Comparison of ENCODE assay signal across 8 cellular contexts in the genomic region with DNA sequence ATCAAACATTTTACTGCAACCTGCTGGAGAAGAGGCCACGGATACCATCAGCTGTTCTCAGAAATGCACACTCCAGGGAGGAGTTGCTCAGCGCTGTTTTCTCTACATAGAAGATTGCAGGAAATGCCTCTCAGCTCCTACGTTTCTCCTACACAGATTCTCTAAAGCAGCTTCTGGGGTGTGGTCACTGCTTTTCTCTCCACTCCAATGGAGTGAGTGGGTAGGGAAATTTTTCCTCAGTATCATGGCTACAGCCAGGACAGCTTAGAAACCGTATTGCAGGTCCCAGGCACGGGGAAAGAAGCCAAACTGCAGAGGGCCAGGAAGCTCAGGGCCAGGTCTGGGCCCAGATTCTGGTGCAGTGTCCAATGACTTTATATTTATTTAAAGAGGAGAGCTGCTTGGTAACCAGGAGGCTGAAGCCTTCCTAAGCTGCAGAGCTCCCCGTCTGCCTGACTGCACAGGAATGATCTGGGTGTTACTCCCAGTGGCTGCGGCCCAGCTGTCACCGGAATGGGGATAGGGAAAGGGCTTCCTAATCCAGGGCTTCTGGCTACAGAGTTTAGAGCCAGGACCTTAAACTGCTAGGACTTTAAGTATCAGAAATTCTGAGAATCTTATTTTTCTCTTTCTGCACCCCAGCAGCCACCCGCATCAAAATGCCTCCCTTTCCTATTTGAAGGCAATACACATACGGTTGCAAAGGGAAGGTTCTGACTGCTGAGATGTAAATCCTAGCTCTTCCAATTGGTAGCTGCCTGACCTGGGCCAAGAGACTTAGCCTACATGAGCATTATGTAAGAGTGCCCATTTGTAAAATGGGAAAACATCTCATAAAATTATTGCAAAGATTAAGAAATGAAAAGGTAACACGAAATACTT. TPM values are rescaled to one million over a fixed set of nuclear protein-coding genes. Genes with fewer than 3 reads are reported as not detected.
A peak's percentile ranks its signal among the peaks of the same experiment; 100 is the strongest.
DNase-seq lines count a peak whose midpoint lies in the region; ATAC-seq, FAIRE-seq and TF ChIP-seq lines count a peak whose summit lies in the region.

No MANE protein-coding gene starts in this region.

- peak in 1 of 4 donors; percentile 8 for ATAC-seq in psoas muscle
- ATAC-seq in GM18868 (IDR thresholded peaks at IDR 0.05; ENCODE audit: unreplicated experiment) = no peak

- TF ChIP-seq CTCF in AG04449 (IDR thresholded peaks at IDR 0.05; ENCODE audit: insufficient read depth, low read length, missing control alignments) = no peak
- TF ChIP-seq CTCF in adrenal gland (IDR thresholded peaks at IDR 0.05) = no peak
- TF ChIP-seq CTCF in psoas muscle (IDR thresholded peaks at IDR 0.05) = no peak

- H3K36me3 ChIP-seq in HUES6 (ENCODE audit: control insufficient read depth, insufficient read depth, low read length) (no peaks in the 10 kb centered on the region), adrenal gland (replicated peaks in 1 of 2) (no peaks in the 10 kb centered on the region), psoas muscle (ENCODE audit: insufficient read depth in 1 of 2, low read depth in 1 of 2) (no peaks in the 10 kb centered on the region)

- H3K27ac ChIP-seq in HUES6 (ENCODE audit: low read depth, low read length) = no peak overlapping the region
- peak overlapping the region in 3 of 5 donors; percentile 91 to 98 (median 94) for H3K27ac ChIP-seq in adrenal gland
- H3K27ac ChIP-seq in psoas muscle = peak overlapping the region; percentile 77

- DNase-seq in AG04449 (ENCODE audit: low read depth, low spot score) = no peak
- no peak for DNase-seq in adrenal gland
- peak; percentile 56 to 68 for DNase-seq in hippocampal formation (lab: John Stamatoyannopoulos, UW)
- DNase-seq in psoas muscle = peak; percentile 23 to 49
- DNase-seq in GM12892 (ENCODE audit: insufficient read length) = no peak
- DNase-seq in HTR-8/SVneo (ENCODE audit: insufficient read length, low spot score) = no peak

- peaks cover 45% of the 10 kb centered on the region for H3K4me1 ChIP-seq in HUES6 (ENCODE audit: control insufficient read depth, insufficient read depth, low read length)
- H3K4me1 ChIP-seq in adrenal gland (replicated peaks in 1 of 2) = peaks cover 15 to 36% of the 10 kb centered on the region in 2 donors
- H3K4me1 ChIP-seq in psoas muscle = peaks cover 44% of the 10 kb centered on the region

- FAIRE-seq in GM12892 (lab: Jason Lieb, UNC) = no peak
- FAIRE-seq in HTR-8/SVneo (lab: Jason Lieb, UNC) = no peak

- H3K27me3 ChIP-seq in HUES6 (ENCODE audit: control insufficient read depth, insufficient read depth, low read length) (no peaks in the 10 kb centered on the region), adrenal gland (no peaks in the 10 kb centered on the region), psoas muscle (ENCODE audit: insufficient read depth in 3 of 3, low read length in 2 of 3) (no peaks in the 10 kb centered on the region)

- CTCF ChIA-PET in AG04449 (lab: Yijun Ruan, JAX) = interaction anchor here (0.9 to 2.6 kb wide), 8 partner anchors 10 to 189 kb away, joined by 3 to 17 read pairs (median 6); no protein-coding TSS in a partner anchor

- intact Hi-C loops in adrenal gland (cut with DNase I) = no loop called here
- intact Hi-C loops in psoas muscle (cut with DNase I) = no loop called here

- WGBS in adrenal gland, 4 donors = 60 to 69% (median 64%) methylated on average over 11 of the region's 11 CpGs
- WGBS in psoas muscle, 3 donors = 15 to 21% (median 16%) methylated on average over 11 of the region's 11 CpGs

- TF ChIP-seq POLR2A in adrenal gland (IDR thresholded peaks at IDR 0.05) = no peak
- no peak for TF ChIP-seq POLR2A in GM12892 (IDR thresholded peaks at IDR 0.05; ENCODE audit: low read depth, low read length)

- H3K9ac ChIP-seq in HUES6 (ENCODE audit: low read length) = peak overlapping the region; percentile 64

- H3K9me3 ChIP-seq in HUES6 (ENCODE audit: control insufficient read depth, insufficient read depth, low read depth, low read length) (no peaks in the 10 kb centered on the region), adrenal gland (replicated peaks in 1 of 3) (no peaks in the 10 kb centered on the region), psoas muscle (no peaks in the 10 kb centered on the region)

- POLR2A ChIA-PET in AG04449 (lab: Yijun Ruan, JAX) = interaction anchor here (0.8 to 4.6 kb wide), 7 partner anchors 9 to 180 kb away, joined by 3 to 25 read pairs (median 5); partner anchors contain the start of genes GLE1 and URM1

- H3K4me3 ChIP-seq in AG04449 (ENCODE audit: low read depth, low read length) (peak overlapping the region; percentile 77), HUES6 (ENCODE audit: low read depth, low read length) (peak overlapping the region; percentile 78), adrenal gland (peak overlapping the region in 2 of 4 donors; percentile 67 to 96), psoas muscle (peak overlapping the region; percentile 96)

RNA-seq across cellular contexts. Expression of gene SPTAN1, which starts 1.4 kb away (rescaled TPM):
- total RNA-seq in adrenal gland = 100 to 1,000 TPM; 172 to 316 (median 227) TPM
- 100 to 1,000 TPM; 167 to 278 (median 252) TPM for polyA plus RNA-seq in adrenal gland
- 10 to 100 TPM; 42.6 to 91.4 (median 56.2) TPM for total RNA-seq in psoas muscle
- 10 to 100 TPM; 18.1 to 30.7 (median 26.4) TPM for polyA plus RNA-seq in psoas muscle
- 58.7 TPM for polyA plus RNA-seq in GM12892 (2012; ENCODE audit: missing spikeins)

RNA-seq across cellular contexts. Expression of gene GLE1, which starts 46.5 kb away (rescaled TPM):
- total RNA-seq in adrenal gland (10 to 100 TPM; 23.6 to 81.9 (median 29.6) TPM), psoas muscle (10 to 100 TPM; 16.1 to 25.7 (median 23.5) TPM)
- polyA plus RNA-seq in adrenal gland (10 to 100 TPM; 13.1 to 33.4 (median 13.8) TPM), psoas muscle (10 to 100 TPM; 10.3 to 29.5 (median 13.2) TPM)
- polyA plus RNA-seq in GM12892 (2012; ENCODE audit: missing spikeins) = 29.6 TPM

Comparison
In these comparisons a context has a peak if more than half of its experiments do, and no peak if none do; other contexts are left out.
1. DNase-seq: peak in hippocampal formation (2 of 2) and psoas muscle (2 of 2); none in AG04449 (single experiment), adrenal gland (0 of 7), GM12892 (single experiment) and HTR-8/SVneo (single experiment).